Comparison of ENCODE assay signal across 23 cellular contexts in the genomic region with DNA sequence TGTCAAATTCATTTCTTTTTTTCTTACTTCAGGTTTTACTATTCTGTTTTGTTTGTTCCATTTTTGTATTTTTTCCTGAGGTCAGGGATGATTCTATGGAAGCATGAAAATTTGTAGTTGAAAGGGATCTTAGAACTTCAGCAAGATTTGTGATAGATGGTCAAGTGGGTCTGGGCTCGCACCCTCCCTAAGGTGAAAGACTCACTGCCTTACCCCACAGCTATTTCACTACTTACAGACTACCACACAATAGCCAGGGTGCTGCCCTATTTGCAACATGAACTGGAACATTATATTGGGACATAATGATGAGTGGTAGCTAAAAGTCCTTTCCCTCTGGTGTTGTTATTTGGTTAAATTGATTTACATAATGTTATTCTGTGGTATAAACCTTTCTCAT.
A peak's percentile ranks its signal among the peaks of the same experiment; 100 is the strongest.
DNase-seq lines count a peak whose midpoint lies in the region; ATAC-seq and TF ChIP-seq lines count a peak whose summit lies in the region.
"Had no signal": no experiment of that assay in that cellular context is flagged by ENCODE, and none has a peak within 500 bp of the region (broad histone marks: within the 10 kb centered on the region; RNA-seq: fewer than 3 reads in every experiment).

No MANE protein-coding gene starts in this region.

- no peaks in the 10 kb centered on the region for H3K79me2 ChIP-seq in PC-3 (ENCODE audit: low read length)
- H3K79me2 ChIP-seq in smooth muscle cell (ENCODE audit: low read depth), result peaks cover 96% of the 10 kb centered on the region

- H3F3A ChIP-seq in PC-3 (ENCODE audit: low read length, unreplicated experiment) (no peaks in the 10 kb centered on the region), smooth muscle cell (ENCODE audit: low read depth) (peaks cover 19% of the 10 kb centered on the region)

- no peak overlapping the region for H3K9ac ChIP-seq in PC-3 (ENCODE audit: low read length)
- H3K9ac ChIP-seq in smooth muscle cell (ENCODE audit: low read depth), result no peak overlapping the region
- H3K9ac ChIP-seq: BLaER1 treated with 17β-estradiol and CSF1 and Interleukin-3, amounts not matched to agents 10 nM and 100 nM had no signal

- BruUV-seq in PC-3 (replicated peaks; lab: Mats Ljungman, UMichigan), result no TSS peak

- H4K20me1 ChIP-seq in PC-3 (ENCODE audit: low read length) (no peaks in the 10 kb centered on the region), smooth muscle cell (ENCODE audit: low read depth) (peaks cover 56% of the 10 kb centered on the region)

- peak overlapping the region in 1 of 2 donors; percentile 61 for H3K4me3 Mint-ChIP-seq in activated T-cell treated with anti-CD3 and anti-CD28 coated beads, Interleukin-2, amount 50 U/mL, for 72 hours
- H3K4me3 Mint-ChIP-seq: activated CD8-positive, alpha-beta memory T cell treated with anti-CD3 and anti-CD28 coated beads, Interleukin-2, amount 10 ng/mL, durations not matched to agents 7 days and 5 days; stimulated activated effector memory CD8-positive, alpha-beta T cell treated with anti-CD3 and anti-CD28 coated beads, Interleukin-12 subunit alpha, Interleukin-12 subunit beta, amount 100 ng/mL, for 72 hours had no signal

- 0 out of 2 replicates have a peak overlapping the region, but pooled peaks have one; percentile 35 for H3K4me2 ChIP-seq in PC-3 (ENCODE audit: low read length)
- H3K4me2 ChIP-seq in smooth muscle cell, result no peak overlapping the region

- H3K4me1 ChIP-seq in PC-3 (ENCODE audit: insufficient read depth, low read length), result peaks cover 40% of the 10 kb centered on the region
- peaks cover 14% of the 10 kb centered on the region for H3K4me1 ChIP-seq in smooth muscle cell (ENCODE audit: low read depth)
- H3K4me1 ChIP-seq in upper lobe of left lung, result peaks cover 12 to 20% (median 16%) of the 10 kb centered on the region in 4 donors
- H3K4me1 ChIP-seq: gastrocnemius medialis had no signal

- TF ChIP-seq CTCF in PC-3 (conservative IDR thresholded peaks at IDR 0.05; ENCODE audit: low read depth, low read length) (no peak), smooth muscle cell (IDR thresholded peaks at IDR 0.05; ENCODE audit: borderline replicate concordance, insufficient read depth, poor library complexity, severe bottlenecking) (no peak), upper lobe of left lung (IDR thresholded peaks at IDR 0.05) (no peak)

- H2AFZ ChIP-seq in PC-3 (ENCODE audit: low read length), result no peak overlapping the region
- H2AFZ ChIP-seq in smooth muscle cell (ENCODE audit: low read depth), result no peak overlapping the region

- no peak for ATAC-seq in activated T-cell treated with anti-CD3 and anti-CD28 coated beads, Interleukin-2, amount 50 U/mL, for 72 hours (replicated peaks in 1 of 2)
- ATAC-seq in PC-3, result no peak
- no peak for ATAC-seq in upper lobe of left lung (ENCODE audit: low FRiP score in 2 of 2)
- ATAC-seq: activated CD8-positive, alpha-beta memory T cell treated with anti-CD3 and anti-CD28 coated beads, Interleukin-2, amount 10 ng/mL, durations not matched to agents 7 days and 5 days; gastrocnemius medialis; stimulated activated effector memory CD8-positive, alpha-beta T cell treated with anti-CD3 and anti-CD28 coated beads, Interleukin-12 subunit alpha, Interleukin-12 subunit beta, amount 100 ng/mL, for 72 hours had no signal

- intact Hi-C loops in PC-3 (cut with micrococcal nuclease), result no loop called here

- H3K27me3 ChIP-seq in PC-3 (ENCODE audit: low read length) (no peaks in the 10 kb centered on the region), smooth muscle cell (ENCODE audit: low read depth) (no peaks in the 10 kb centered on the region), upper lobe of left lung (no peaks in the 10 kb centered on the region)
- H3K27me3 ChIP-seq: BLaER1 treated with 17β-estradiol and CSF1 and Interleukin-3, amounts not matched to agents 10 nM and 100 nM; gastrocnemius medialis had no signal

- no peak overlapping the region for H3K4me3 ChIP-seq in PC-3 (ENCODE audit: low read length)
- H3K4me3 ChIP-seq in smooth muscle cell, result no peak overlapping the region
- H3K4me3 ChIP-seq in upper lobe of left lung, result no peak overlapping the region
- H3K4me3 ChIP-seq: BLaER1 treated with 17β-estradiol and CSF1 and Interleukin-3, amounts not matched to agents 10 nM and 100 nM; gastrocnemius medialis; thoracic aorta had no signal

- H3K36me3 Mint-ChIP-seq in activated T-cell treated with anti-CD3 and anti-CD28 coated beads, Interleukin-2, amount 50 U/mL, for 72 hours (ENCODE audit: insufficient read depth in 2 of 2), result peaks cover 4 to 32% of the 10 kb centered on the region in 2 donors
- H3K36me3 Mint-ChIP-seq: stimulated activated effector memory CD8-positive, alpha-beta T cell treated with anti-CD3 and anti-CD28 coated beads, Interleukin-12 subunit alpha, Interleukin-12 subunit beta, amount 100 ng/mL, for 72 hours had no signal

- H3K4me1 Mint-ChIP-seq in activated T-cell treated with anti-CD3 and anti-CD28 coated beads, Interleukin-2, amount 50 U/mL, for 72 hours (ENCODE audit: low read depth), result peaks cover 73% of the 10 kb centered on the region

- POLR2A ChIA-PET in PC-3 (lab: Charles Lee; ENCODE audit: unreplicated experiment), result no interaction called here

- CTCF ChIA-PET in PC-3 (lab: Charles Lee), result interaction anchor here (1.3 kb wide), 2 partner anchors 63 to 431 kb away, joined by 3 to 6 read pairs; partner anchors contain the start of gene MAML2

- TF ChIP-seq POLR2A in upper lobe of left lung (IDR thresholded peaks at IDR 0.05), result no peak

- H3K27ac ChIP-seq in PC-3 (ENCODE audit: low read length), result peak overlapping the region; percentile 55; the same call in 1 of the 2 replicates
- H3K27ac ChIP-seq in epithelial cell of prostate, result peak overlapping the region; percentile 75
- H3K27ac ChIP-seq in smooth muscle cell (ENCODE audit: low read depth), result peak overlapping the region; percentile 76
- H3K27ac ChIP-seq in upper lobe of left lung, result no peak overlapping the region
- H3K27ac ChIP-seq: BLaER1 treated with 17β-estradiol and CSF1 and Interleukin-3, amounts not matched to agents 10 nM and 100 nM; gastrocnemius medialis; thoracic aorta had no signal

- H3K9me2 ChIP-seq in PC-3 (replicated peaks; ENCODE audit: low read length), result no peaks in the 10 kb centered on the region

- peaks cover under 1 to 2% of the 10 kb centered on the region in 2 donors for H3K9me3 Mint-ChIP-seq in activated T-cell treated with anti-CD3 and anti-CD28 coated beads, Interleukin-2, amount 50 U/mL, for 72 hours
- H3K9me3 Mint-ChIP-seq: stimulated activated effector memory CD8-positive, alpha-beta T cell treated with anti-CD3 and anti-CD28 coated beads, Interleukin-12 subunit alpha, Interleukin-12 subunit beta, amount 100 ng/mL, for 72 hours had no signal

- H3K36me3 ChIP-seq in PC-3 (ENCODE audit: low read depth, low read length) (no peaks in the 10 kb centered on the region), smooth muscle cell (ENCODE audit: low read depth) (no peaks in the 10 kb centered on the region), upper lobe of left lung (no peaks in the 10 kb centered on the region)
- H3K36me3 ChIP-seq: gastrocnemius medialis, thoracic aorta had no signal

- H3K27me3 Mint-ChIP-seq in activated T-cell treated with anti-CD3 and anti-CD28 coated beads, Interleukin-2, amount 50 U/mL, for 72 hours (ENCODE audit: low read depth), result no peaks in the 10 kb centered on the region
- H3K27me3 Mint-ChIP-seq: activated CD8-positive, alpha-beta memory T cell treated with anti-CD3 and anti-CD28 coated beads, Interleukin-2, amount 10 ng/mL, durations not matched to agents 7 days and 5 days; naive B cell had no signal

- H3K27ac Mint-ChIP-seq in activated T-cell treated with anti-CD3 and anti-CD28 coated beads, Interleukin-2, amount 50 U/mL, for 72 hours, result peak overlapping the region; percentile 81
- H3K27ac Mint-ChIP-seq: activated CD8-positive, alpha-beta memory T cell treated with anti-CD3 and anti-CD28 coated beads, Interleukin-2, amount 10 ng/mL, durations not matched to agents 7 days and 5 days; stimulated activated effector memory CD8-positive, alpha-beta T cell treated with anti-CD3 and anti-CD28 coated beads, Interleukin-12 subunit alpha, Interleukin-12 subunit beta, amount 100 ng/mL, for 72 hours had no signal

- WGBS in smooth muscle cell (ENCODE audit: low lambda C conversion rate), result 88% methylated on average over 1 of the region's 1 CpG
- WGBS in upper lobe of left lung, 2 donors, result 100% methylated on average over 1 of the region's 1 CpG

- DNase-seq in activated T-cell treated with anti-CD3 and anti-CD28 coated beads, Interleukin-2, amount 50 U/mL, for 72 hours, result no peak
- no peak for DNase-seq in activated T-cell treated with anti-CD3 and anti-CD28 coated beads, Interleukin-2, amount 50 U/mL, for 48 hours
- DNase-seq in PC-3 (no peak), epithelial cell of prostate (ENCODE audit: low read depth, low spot score) (no peak), smooth muscle cell (lab: John Stamatoyannopoulos, UW; ENCODE audit: unreplicated experiment) (no peak), NCI-H526 treated with DMSO at 0.1 percent for 48 hours (lab: John Stamatoyannopoulos, UW) (no peak), upper lobe of left lung (no peak), HPDE6-E6E7 (ENCODE audit: extremely low spot score) (no peak)
- DNase-seq: ACHN; activated CD4-positive, CD25-positive, alpha-beta regulatory T cell treated with anti-CD3 and anti-CD28 coated beads, Interleukin-2, amount 50 U/mL, for 72 hours; activated CD8-positive, alpha-beta memory T cell treated with anti-CD3 and anti-CD28 coated beads, Interleukin-2, amount 10 ng/mL, durations not matched to agents 7 days and 5 days; activated effector memory CD4-positive, alpha-beta T cell treated with anti-CD3 and anti-CD28 coated beads, Interleukin-2, amount 50 U/mL, for 16 hours; caudate nucleus; gastrocnemius medialis; GDM1; hypothalamus; kidney; naive B cell; NCI-H510A treated with DMSO at 0.1 percent for 48 hours; RPMI8226 had no signal

- H3K9me3 ChIP-seq in PC-3 (ENCODE audit: low read length) (no peaks in the 10 kb centered on the region), smooth muscle cell (replicated peaks; ENCODE audit: low read depth) (no peaks in the 10 kb centered on the region), upper lobe of left lung (no peaks in the 10 kb centered on the region)
- H3K9me3 ChIP-seq: gastrocnemius medialis, thoracic aorta had no signal

- no peak for TF ChIP-seq EP300 in upper lobe of left lung (IDR thresholded peaks at IDR 0.05)

Comparison
In these comparisons a context has a peak if more than half of its experiments do, and no peak if none do; other contexts are left out.
1. H3K27ac ChIP-seq: peak in PC-3 (single experiment), epithelial cell of prostate (single experiment) and smooth muscle cell (single experiment); none in upper lobe of left lung (0 of 4).